Comparison of ENCODE assay signal across 21 cellular contexts in the genomic region with DNA sequence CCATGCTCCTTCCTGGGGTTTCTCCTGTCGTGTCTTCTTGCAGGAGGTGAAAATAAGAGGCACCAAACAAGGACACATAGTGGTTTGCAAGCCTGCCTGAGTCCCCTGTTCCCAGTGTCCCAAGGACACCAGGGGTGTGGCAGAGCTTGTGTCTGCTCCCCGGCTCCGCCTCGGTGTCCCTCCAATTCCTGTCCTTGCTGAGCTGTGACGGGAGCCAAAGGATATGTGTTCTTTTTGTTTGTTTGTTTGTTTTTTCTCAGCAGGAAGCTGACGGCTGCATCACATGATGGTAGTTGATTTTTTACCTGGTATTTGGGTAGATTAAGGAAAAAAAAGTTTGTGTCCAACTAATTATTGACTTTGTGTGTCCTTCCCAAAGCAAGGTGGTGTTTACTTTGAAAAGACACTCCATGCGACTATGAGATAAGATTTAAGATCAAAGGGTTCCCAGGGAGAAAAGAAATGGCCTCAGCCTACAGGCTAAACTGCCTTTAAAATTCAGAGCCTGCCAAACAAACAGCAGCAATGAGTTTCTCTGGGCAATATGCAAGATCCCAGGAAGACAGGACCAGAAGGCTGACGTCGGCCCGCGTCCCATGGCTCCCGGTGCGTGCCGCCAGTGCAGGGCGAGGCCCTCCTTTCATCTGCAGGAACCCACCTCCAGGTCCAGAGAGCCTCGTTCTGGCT. TPM values are rescaled to one million over a fixed set of nuclear protein-coding genes. Genes with fewer than 3 reads are reported as not detected.
DNase-seq lines count a peak whose midpoint lies in the region; ATAC-seq and TF ChIP-seq lines count a peak whose summit lies in the region.
"Had no signal": no experiment of that assay in that cellular context is flagged by ENCODE, and none has a peak within 500 bp of the region (broad histone marks: within the 10 kb centered on the region; RNA-seq: fewer than 3 reads in every experiment).

No MANE protein-coding gene starts in this region.

- no peak overlapping the region for H2AK5ac ChIP-seq in IMR-90 (ENCODE audit: low read depth, low read length)

- H4K8ac ChIP-seq in IMR-90 (ENCODE audit: low read depth in 2 of 2, low read length in 2 of 2): no peak overlapping the region

- H3K36me3 ChIP-seq in GM23338 (ENCODE audit: insufficient read depth) (no peaks in the 10 kb centered on the region), IMR-90 (ENCODE audit: control insufficient read depth, insufficient read depth, low read length) (no peaks in the 10 kb centered on the region)
- H3K36me3 ChIP-seq: BLaER1 treated with 17β-estradiol and CSF1 and Interleukin-3, amounts not matched to agents 10 nM and 100 nM; HAP-1; Peyer's patch had no signal

- CTCF ChIA-PET in IMR-90 (lab: Yijun Ruan, JAX): no interaction called here

- POLR2A ChIA-PET in IMR-90 (lab: Charles Lee; ENCODE audit: unreplicated experiment): no interaction called here

- no peaks in the 10 kb centered on the region for H3K79me1 ChIP-seq in IMR-90 (ENCODE audit: low read depth in 1 of 2, low read length in 2 of 2)

- no peaks in the 10 kb centered on the region for H3K9me3 ChIP-seq in IMR-90 (ENCODE audit: control insufficient read depth, insufficient read depth, low read length)
- H3K9me3 ChIP-seq: HAP-1, Peyer's patch had no signal

- H3K9me1 ChIP-seq in IMR-90 (ENCODE audit: insufficient read depth, low read length): no peaks in the 10 kb centered on the region

- dilution Hi-C loops in IMR-90 (cut with HindIII; ENCODE audit: low sequenced_read_pairs, unreplicated experiment): no loop called here

- no peak for TF ChIP-seq RAD21 in IMR-90 (IDR thresholded peaks at IDR 0.05; ENCODE audit: low read length)

- H4K20me1 ChIP-seq in GM23338 (replicated peaks; ENCODE audit: insufficient read depth) (no peaks in the 10 kb centered on the region), IMR-90 (ENCODE audit: insufficient read depth, low read length) (no peaks in the 10 kb centered on the region)
- H4K20me1 ChIP-seq: BLaER1 treated with 17β-estradiol and CSF1 and Interleukin-3, amounts not matched to agents 10 nM and 100 nM had no signal

- H2BK5ac ChIP-seq in IMR-90 (ENCODE audit: low read depth, low read length, poor library complexity, severe bottlenecking): no peak overlapping the region

- H4K91ac ChIP-seq in IMR-90 (ENCODE audit: insufficient read depth, low read depth, low read length): no peak overlapping the region

- no peak overlapping the region for H3K23ac ChIP-seq in IMR-90 (ENCODE audit: low read depth, low read length)

- no peak overlapping the region for H4K5ac ChIP-seq in IMR-90 (ENCODE audit: low read depth, low read length)

- intact Hi-C loops in IMR-90 (cut with micrococcal nuclease): no loop called here

- no peak overlapping the region for H2BK15ac ChIP-seq in IMR-90 (ENCODE audit: low read depth, low read length)

- no peak overlapping the region for H3K4me2 ChIP-seq in GM23338
- no peak overlapping the region for H3K4me2 ChIP-seq in IMR-90 (ENCODE audit: low read depth, low read length)
- H3K4me2 ChIP-seq: BLaER1 treated with 17β-estradiol and CSF1 and Interleukin-3, amounts not matched to agents 10 nM and 100 nM had no signal

- WGBS in IMR-90 (ENCODE audit: extremely low coverage in 2 of 2, insufficient read length in 1 of 2), 2 experiments: 77% methylated on average over 6 of the region's 16 CpGs; no CpG with 5 or more reads in 1 of the 2 experiments

- H3K9me2 ChIP-seq in GM23338 (ENCODE audit: insufficient read depth): no peaks in the 10 kb centered on the region

- no peak overlapping the region for H3K4ac ChIP-seq in IMR-90 (ENCODE audit: low read depth, low read length)

- no peak overlapping the region for H3K14ac ChIP-seq in IMR-90 (replicated peaks; ENCODE audit: low read depth, low read length)

- H3K9me3 Mint-ChIP-seq in GM23338: no peaks in the 10 kb centered on the region
- H3K9me3 Mint-ChIP-seq in T-helper 2 cell treated with Interferon-gamma antibody and Interleukin-4, amounts not matched to agents 5 μg/mL and 100 μg/mL, for 36 hours: no peaks in the 10 kb centered on the region
- H3K9me3 Mint-ChIP-seq: CD8-positive, alpha-beta T cell had no signal

- H3K4me1 ChIP-seq in GM23338 (ENCODE audit: insufficient read depth) (peaks cover 4% of the 10 kb centered on the region; the same call in 1 of the 2 replicates), IMR-90 (ENCODE audit: control insufficient read depth, insufficient read depth, low read length) (no peaks in the 10 kb centered on the region)
- H3K4me1 ChIP-seq: BLaER1 treated with 17β-estradiol and CSF1 and Interleukin-3, amounts not matched to agents 10 nM and 100 nM; HAP-1; Peyer's patch had no signal

- peaks cover 3% of the 10 kb centered on the region for H3K4me1 Mint-ChIP-seq in GM23338
- H3K4me1 Mint-ChIP-seq in T-helper 2 cell treated with Interferon-gamma antibody and Interleukin-4, amounts not matched to agents 5 μg/mL and 100 μg/mL, for 36 hours (ENCODE audit: low read depth): no peaks in the 10 kb centered on the region

- no peaks in the 10 kb centered on the region for H3K36me3 Mint-ChIP-seq in GM23338 (ENCODE audit: low read depth)
- no peaks in the 10 kb centered on the region for H3K36me3 Mint-ChIP-seq in T-helper 2 cell treated with Interferon-gamma antibody and Interleukin-4, amounts not matched to agents 5 μg/mL and 100 μg/mL, for 36 hours (ENCODE audit: low read depth)
- H3K36me3 Mint-ChIP-seq: CD8-positive, alpha-beta T cell had no signal

- no peaks in the 10 kb centered on the region for H3K79me2 ChIP-seq in GM23338 (replicated peaks; ENCODE audit: insufficient read depth)

- H3K27me3 ChIP-seq in GM23338 (ENCODE audit: insufficient read depth) (no peaks in the 10 kb centered on the region), IMR-90 (ENCODE audit: control insufficient read depth, insufficient read depth, low read length) (peaks cover 1% of the 10 kb centered on the region; the same call in 1 of the 2 replicates)
- H3K27me3 ChIP-seq: BLaER1 treated with 17β-estradiol and CSF1 and Interleukin-3, amounts not matched to agents 10 nM and 100 nM; Peyer's patch had no signal

- no peak overlapping the region for H2AK9ac ChIP-seq in IMR-90 (replicated peaks; ENCODE audit: low read depth, low read length, poor library complexity)

- H3K18ac ChIP-seq in IMR-90 (ENCODE audit: low read depth, low read length): no peak overlapping the region

- H3K27ac Mint-ChIP-seq in GM23338: no peak overlapping the region
- no peak overlapping the region for H3K27ac Mint-ChIP-seq in T-helper 2 cell treated with Interferon-gamma antibody and Interleukin-4, amounts not matched to agents 5 μg/mL and 100 μg/mL, for 36 hours
- H3K27ac Mint-ChIP-seq: CD8-positive, alpha-beta T cell had no signal

- no peak for TF ChIP-seq POLR2A in IMR-90 (IDR thresholded peaks at IDR 0.05; ENCODE audit: low read depth, low read length)

- ATAC-seq in GM23338 (no peak), IMR-90 (ENCODE audit: low read depth) (no peak), left lobe of liver (peak; percentile 68)
- ATAC-seq: CD8-positive, alpha-beta T cell; SK-N-SH treated with all-trans-retinoic acid at 6 μM for 48 hours had no signal

- TF ChIP-seq CTCF in GM23338 (conservative IDR thresholded peaks at IDR 0.05; ENCODE audit: low read depth in 2 of 2): no peak
- TF ChIP-seq CTCF in IMR-90 (conservative IDR thresholded peaks at IDR 0.05; ENCODE audit: low read depth, low read length): no peak

- H3K27me3 Mint-ChIP-seq in GM23338 (ENCODE audit: insufficient read depth, low read depth, poor library complexity): peaks cover 9% of the 10 kb centered on the region
- peaks cover 7% of the 10 kb centered on the region for H3K27me3 Mint-ChIP-seq in T-helper 2 cell treated with Interferon-gamma antibody and Interleukin-4, amounts not matched to agents 5 μg/mL and 100 μg/mL, for 36 hours (ENCODE audit: low read depth)

- H3K27ac ChIP-seq in GM23338 (ENCODE audit: low read depth) (no peak overlapping the region), IMR-90 (ENCODE audit: insufficient read depth, low read length) (no peak overlapping the region)
- H3K27ac ChIP-seq: BLaER1 treated with 17β-estradiol and CSF1 and Interleukin-3, amounts not matched to agents 10 nM and 100 nM; Peyer's patch had no signal

- no peak overlapping the region for H3K9ac ChIP-seq in IMR-90 (ENCODE audit: low read depth, low read length)
- H3K9ac ChIP-seq: BLaER1 treated with 17β-estradiol and CSF1 and Interleukin-3, amounts not matched to agents 10 nM and 100 nM had no signal

- no peaks in the 10 kb centered on the region for H3F3A ChIP-seq in GM23338 (replicated peaks; ENCODE audit: low read depth)

- no peak overlapping the region for H2BK20ac ChIP-seq in IMR-90 (ENCODE audit: low read depth, low read length)

- H2BK120ac ChIP-seq in IMR-90 (ENCODE audit: low read depth, low read length): no peak overlapping the region

- DNase-seq in GM23338 (ENCODE audit: low spot score): no peak
- DNase-seq in IMR-90: no peak
- peak; percentile 51 for DNase-seq in left lobe of liver (ENCODE audit: low spot score)
- no peak for DNase-seq in T-helper 2 cell treated with Interferon-gamma antibody and Interleukin-4, amounts not matched to agents 5 μg/mL and 100 μg/mL, for 36 hours (ENCODE audit: low spot score)
- DNase-seq in NCI-H748 treated with DMSO at 0.1 percent for 48 hours (lab: John Stamatoyannopoulos, UW): no peak
- no peak for DNase-seq in NCI-H524 treated with DMSO at 0.1 percent for 48 hours (lab: John Stamatoyannopoulos, UW)
- DNase-seq in dedifferentiated amniotic fluid mesenchymal stem cell (ENCODE audit: extremely low spot score): no peak
- DNase-seq: Calu3; CD8-positive, alpha-beta T cell; DMS153; Kasumi-1; MM.1S; NCI-H1048; NCI-H1436; NCI-H187 treated with DMSO at 0.1 percent for 48 hours; NCI-H510A; NCI-H82; Peyer's patch had no signal

- H3K4me3 Mint-ChIP-seq in GM23338: no peak overlapping the region
- no peak overlapping the region for H3K4me3 Mint-ChIP-seq in T-helper 2 cell treated with Interferon-gamma antibody and Interleukin-4, amounts not matched to agents 5 μg/mL and 100 μg/mL, for 36 hours
- H3K4me3 Mint-ChIP-seq: CD8-positive, alpha-beta T cell had no signal

- no peak overlapping the region for H3K4me3 ChIP-seq in GM23338
- H3K4me3 ChIP-seq in IMR-90 (ENCODE audit: insufficient read depth, low read depth, low read length): no peak overlapping the region
- H3K4me3 ChIP-seq: BLaER1 treated with 17β-estradiol and CSF1 and Interleukin-3, amounts not matched to agents 10 nM and 100 nM; HAP-1; Peyer's patch had no signal

- H2AFZ ChIP-seq in GM23338 (peak overlapping the region; percentile 88), IMR-90 (replicated peaks; ENCODE audit: low read length, poor library complexity) (peak overlapping the region; percentile 21)

- H3K56ac ChIP-seq in IMR-90 (ENCODE audit: extremely low read depth, insufficient read depth, low read length): no peak overlapping the region

- BruUV-seq in IMR-90 (replicated peaks; lab: Mats Ljungman, UMichigan): no TSS peak

- in situ Hi-C loops in IMR-90 (cut with MboI; ENCODE audit: low sequenced_read_pairs): no loop called here

RNA-seq across cellular contexts. Expression of a gene that starts 50.8 kb away (rescaled TPM):
- total RNA-seq in GM23338 (2014; rRNA removed; shearing (Covaris generic)): 56.7 and 57.8 TPM in 2 replicates
- polyA plus RNA-seq in GM23338 (2016; fragmentation: Nextera tagmentation; extraction: Ambion mirVana): 12.0 and 14.1 TPM in 2 replicates
- total RNA-seq in IMR-90 (2012; rRNA removed): 21.1 and 25.3 TPM in 2 replicates
- polyA plus RNA-seq in IMR-90 (2012; rRNA removed): 3.8 and 5.0 TPM in 2 replicates
- polyA plus RNA-seq in IMR-90 (2012; cell fraction: cytosol; rRNA removed): 0.67 and 0.95 TPM in 2 replicates
- polyA plus RNA-seq in IMR-90 (2012; cell fraction: nucleus; rRNA removed; ENCODE audit: low replicate concordance): 1.1 and 10.1 TPM in 2 replicates
- 5.2 TPM for total RNA-seq in left lobe of liver
